9 cellular contexts compared by ENCODE assay signal in genomic region chr4:48109413-48110263, GRCh38. TPM values are rescaled to one million over a fixed set of nuclear protein-coding genes. Genes with fewer than 3 reads are reported as not detected.
A peak's percentile ranks its signal among the peaks of the same experiment; 100 is the strongest.
DNase-seq lines count a peak whose midpoint lies in the region; ATAC-seq, FAIRE-seq and TF ChIP-seq lines count a peak whose summit lies in the region.
"Had no signal": no experiment of that assay in that cellular context is flagged by ENCODE, and none has a peak within 500 bp of the region (broad histone marks: within the 10 kb centered on the region; RNA-seq: fewer than 3 reads in every experiment).

No MANE protein-coding gene starts in this region.

- no peak overlapping the region for H3K9ac ChIP-seq in HepG2 (ENCODE audit: insufficient read depth, low read depth, low read length)

- no peaks in the 10 kb centered on the region for H3K27me3 Mint-ChIP-seq in activated T-helper 2 cell treated with anti-CD3 and anti-CD28 coated beads, Interferon-gamma antibody, Interleukin-2, Interleukin-4, amounts not matched to agents 10 μg/mL and 5 μg/mL and 100 μg/mL, durations not matched to agents 14 hours and 24 hours and 36 hours (ENCODE audit: low read depth)

- no peak overlapping the region for H2AFZ ChIP-seq in HepG2 (ENCODE audit: low read length)

- H3K36me3 Mint-ChIP-seq in activated T-helper 2 cell treated with anti-CD3 and anti-CD28 coated beads, Interferon-gamma antibody, Interleukin-2, Interleukin-4, amounts not matched to agents 10 μg/mL and 5 μg/mL and 100 μg/mL, durations not matched to agents 14 hours and 24 hours and 36 hours (ENCODE audit: low read depth) = no peaks in the 10 kb centered on the region

- intact Hi-C loops in HepG2 (cut with micrococcal nuclease; ENCODE audit: unreplicated experiment) = no loop called here
- intact Hi-C loops in activated T-helper 2 cell treated with anti-CD3 and anti-CD28 coated beads, Interferon-gamma antibody, Interleukin-2, Interleukin-4, amounts not matched to agents 10 μg/mL and 5 μg/mL and 100 μg/mL, durations not matched to agents 14 hours and 24 hours and 36 hours (cut with micrococcal nuclease) = loop anchor here (10.0 kb wide), 1 partner anchor 275 kb away; the partner anchor contains the start of gene CORIN

- H3K4me1 Mint-ChIP-seq in activated T-helper 2 cell treated with anti-CD3 and anti-CD28 coated beads, Interferon-gamma antibody, Interleukin-2, Interleukin-4, amounts not matched to agents 10 μg/mL and 5 μg/mL and 100 μg/mL, durations not matched to agents 14 hours and 24 hours and 36 hours (ENCODE audit: low read depth) = peaks cover 11% of the 10 kb centered on the region

- no peaks in the 10 kb centered on the region for H3K9me3 Mint-ChIP-seq in activated T-helper 2 cell treated with anti-CD3 and anti-CD28 coated beads, Interferon-gamma antibody, Interleukin-2, Interleukin-4, amounts not matched to agents 10 μg/mL and 5 μg/mL and 100 μg/mL, durations not matched to agents 14 hours and 24 hours and 36 hours

- in situ Hi-C loops in astrocyte of the cerebellum (cut with HindIII; ENCODE audit: low sequenced_read_pairs) = no loop called here
- in situ Hi-C loops in HepG2 (cut with HindIII; ENCODE audit: extremely low pct_ligation_motif_present, low pct_unique_long_range_greater_than_20kb) = no loop called here

- no peak for TF ChIP-seq RAD21 in HepG2 (CRISPR knock-in tag; IDR thresholded peaks at IDR 0.05)

- H3K36me3 ChIP-seq in HepG2 (replicated peaks in 1 of 2; ENCODE audit: control insufficient read depth in 1 of 2, insufficient read depth in 2 of 2, low read length in 2 of 2) = no peaks in the 10 kb centered on the region
- H3K36me3 ChIP-seq: neutrophil had no signal

- H3K27ac ChIP-seq in 22Rv1 (no peak overlapping the region), HepG2 (ENCODE audit: extremely low read length, insufficient read depth, low read length) (no peak overlapping the region), substantia nigra (ENCODE audit: low read depth, low read length, poor library complexity, severe bottlenecking) (no peak overlapping the region)
- H3K27ac ChIP-seq: neutrophil had no signal

- no peaks in the 10 kb centered on the region for H3K4me1 ChIP-seq in HepG2 (ENCODE audit: insufficient read depth, low read length)

- POLR2A ChIA-PET in HepG2 (lab: Yijun Ruan, JAX) = no interaction called here

- TF ChIP-seq EP300 in HepG2 (IDR thresholded peaks at IDR 0.05; ENCODE audit: low read depth in 2 of 2, low read length in 2 of 2) (no peak), HepG2 (CRISPR knock-in tag; IDR thresholded peaks at IDR 0.05; ENCODE audit: borderline replicate concordance) (no peak)

- no peak for FAIRE-seq in HepG2 (lab: Jason Lieb, UNC)

- no peak overlapping the region for H3K4me3 ChIP-seq in astrocyte of the cerebellum (ENCODE audit: low read depth, low read length)
- no peak overlapping the region for H3K4me3 ChIP-seq in HepG2 (replicated peaks in 1 of 3; ENCODE audit: insufficient read depth in 1 of 3, low read depth in 2 of 3, low read length in 3 of 3)

- no peak overlapping the region for H3K27ac Mint-ChIP-seq in activated T-helper 2 cell treated with anti-CD3 and anti-CD28 coated beads, Interferon-gamma antibody, Interleukin-2, Interleukin-4, amounts not matched to agents 10 μg/mL and 5 μg/mL and 100 μg/mL, durations not matched to agents 14 hours and 24 hours and 36 hours

- no peaks in the 10 kb centered on the region for H3K9me3 ChIP-seq in HepG2 (ENCODE audit: low read length)
- H3K9me3 ChIP-seq: neutrophil had no signal

- CTCF ChIA-PET in HepG2 (lab: Yijun Ruan, JAX; ENCODE audit: low intra/inter-chr PET ratio, low total read pairs) = no interaction called here

- H4K20me1 ChIP-seq in HepG2 (ENCODE audit: insufficient read depth, low read length) = no peaks in the 10 kb centered on the region

- BruUV-seq in HepG2 (replicated peaks; lab: Mats Ljungman, UMichigan) = no TSS peak

- TF ChIP-seq CTCF in 22Rv1 (IDR thresholded peaks at IDR 0.05) = peak; percentile 89
- TF ChIP-seq CTCF in astrocyte of the cerebellum (IDR thresholded peaks at IDR 0.05; ENCODE audit: low read depth, low read length, missing control alignments) = peak; percentile 69
- peak; percentile 63 for TF ChIP-seq CTCF in HepG2 (CRISPR knock-in tag; IDR thresholded peaks at IDR 0.05)

- 22% methylated on average over 5 of the region's 5 CpGs for WGBS in HepG2 (ENCODE audit: low lambda C conversion rate)

- H3K27me3 ChIP-seq in HepG2 (ENCODE audit: control insufficient read depth in 1 of 2, insufficient read depth in 2 of 2, low read length in 2 of 2) = no peaks in the 10 kb centered on the region
- H3K27me3 ChIP-seq: neutrophil had no signal

- ATAC-seq in HG02610 (IDR thresholded peaks at IDR 0.05; ENCODE audit: unreplicated experiment) = peak; percentile 72
- peak; percentile 85 for ATAC-seq in HepG2

- H3K79me2 ChIP-seq in HepG2 (ENCODE audit: insufficient read depth, low read length) = no peaks in the 10 kb centered on the region

- TF ChIP-seq POLR2A in HepG2 (IDR thresholded peaks at IDR 0.05; ENCODE audit: insufficient read depth in 1 of 2, low read depth in 2 of 2, low read length in 2 of 2) = no peak

- H3K4me3 Mint-ChIP-seq in activated T-helper 2 cell treated with anti-CD3 and anti-CD28 coated beads, Interferon-gamma antibody, Interleukin-2, Interleukin-4, amounts not matched to agents 10 μg/mL and 5 μg/mL and 100 μg/mL, durations not matched to agents 14 hours and 24 hours and 36 hours (ENCODE audit: low read depth) = no peak overlapping the region

- no peak overlapping the region for H3K4me2 ChIP-seq in HepG2 (ENCODE audit: low read depth, low read length)

- DNase-seq in EH (ENCODE audit: low read depth) (peak; percentile 49), NCI-H146 treated with DMSO at 0.1 percent for 48 hours (lab: John Stamatoyannopoulos, UW; ENCODE audit: unreplicated experiment) (peak; percentile 22), astrocyte of the cerebellum (ENCODE audit: low read depth) (peak; percentile 19), HepG2 (ENCODE audit: low spot score) (peak; percentile 62), substantia nigra (lab: John Stamatoyannopoulos, UW) (no peak)
- no peak for DNase-seq in activated T-helper 2 cell treated with anti-CD3 and anti-CD28 coated beads, Interferon-gamma antibody, Interleukin-2, Interleukin-4, amounts not matched to agents 10 μg/mL and 5 μg/mL and 100 μg/mL, durations not matched to agents 14 hours and 24 hours and 36 hours (ENCODE audit: low spot score)

TF ChIP-seq in HepG2, 621 proteins besides CTCF, POLR2A, EP300 and RAD21:
- TF ChIP-seq SMC3 (IDR thresholded peaks at IDR 0.05; ENCODE audit: low read length) (peak; percentile 41), STAG1 (CRISPR knock-in tag; IDR thresholded peaks at IDR 0.05) (peak; percentile 47), ZSCAN25 (CRISPR knock-in tag; IDR thresholded peaks at IDR 0.05) (no peak), ISL2 (CRISPR knock-in tag; IDR thresholded peaks at IDR 0.05) (no peak)

RNA-seq across cellular contexts. Expression of gene TXK, which starts 24.4 kb away (rescaled TPM):
- total RNA-seq in HepG2 (2016; rRNA removed; fragmentation: Illumina TruSeq; extraction: Trizol) = not detected in 2 replicates
- not detected in 2 replicates for total RNA-seq in HepG2 (2016; cell fraction: cytosol; rRNA removed; fragmentation: Illumina TruSeq; extraction: Trizol; ENCODE audit: low read depth)
- not detected in 2 replicates for total RNA-seq in HepG2 (2016; cell fraction: insoluble cytoplasmic fraction; rRNA removed; fragmentation: Illumina TruSeq; extraction: Trizol)
- not detected in 2 replicates for total RNA-seq in HepG2 (2016; cell fraction: membrane; rRNA removed; fragmentation: Illumina TruSeq; extraction: Trizol)
- total RNA-seq in HepG2 (2016; cell fraction: nucleus; rRNA removed; fragmentation: Illumina TruSeq; extraction: Trizol) = not detected in 2 replicates
- polyA plus RNA-seq in HepG2 (2011; rRNA removed) = not detected in 2 replicates
- not detected in 2 replicates for polyA plus RNA-seq in HepG2 (2011; cell fraction: cytosol; rRNA removed)
- not detected in 2 replicates for polyA plus RNA-seq in HepG2 (2011; cell fraction: nucleus; rRNA removed)
- not detected in 2 replicates for polyA plus RNA-seq in HepG2 (2012)
- polyA plus RNA-seq in HepG2 (2016; cell fraction: cytosol; fragmentation: Illumina TruSeq; extraction: Trizol; ENCODE audit: low read depth) = not detected in 2 replicates
- not detected in 2 replicates for polyA plus RNA-seq in HepG2 (2016; cell fraction: insoluble cytoplasmic fraction; fragmentation: Illumina TruSeq; extraction: Trizol; ENCODE audit: low read depth)
- polyA plus RNA-seq in HepG2 (2016; cell fraction: membrane; fragmentation: Illumina TruSeq; extraction: Trizol; ENCODE audit: low read depth) = not detected in 2 replicates
- polyA plus RNA-seq in HepG2 (2016; cell fraction: nucleus; fragmentation: Illumina TruSeq; extraction: Trizol; ENCODE audit: insufficient read depth, low read depth) = not detected in 2 replicates
- not detected in 2 replicates for polyA minus RNA-seq in HepG2 (2011; rRNA and poly(A)+ RNA removed; ENCODE audit: low replicate concordance)
- polyA minus RNA-seq in HepG2 (2011; cell fraction: cytosol; rRNA and poly(A)+ RNA removed) = not detected in 2 replicates
- not detected in 2 replicates for polyA minus RNA-seq in HepG2 (2011; cell fraction: nucleus; rRNA and poly(A)+ RNA removed)
- 0.76 and 1.8 TPM in 2 replicates for total RNA-seq in activated T-helper 2 cell treated with anti-CD3 and anti-CD28 coated beads, Interferon-gamma antibody, Interleukin-2, Interleukin-4, amounts not matched to agents 10 μg/mL and 5 μg/mL and 100 μg/mL, durations not matched to agents 14 hours and 24 hours and 36 hours

Comparison
In these comparisons a context has a peak if more than half of its experiments do, and no peak if none do; other contexts are left out.
1. DNase-seq: peak in EH (single experiment), NCI-H146 treated with DMSO at 0.1 percent for 48 hours (single experiment), astrocyte of the cerebellum (single experiment) and HepG2 (single experiment); none in activated T-helper 2 cell treated with anti-CD3 and anti-CD28 coated beads, Interferon-gamma antibody, Interleukin-2, Interleukin-4, amounts not matched to agents 10 μg/mL and 5 μg/mL and 100 μg/mL, durations not matched to agents 14 hours and 24 hours and 36 hours (single experiment) and substantia nigra (0 of 49).
2. Peak in every context shown above with its lines, with median percentiles within 50 percentile points of each other: CTCF ChIP-seq.